Comparison of ENCODE assay signal across 18 cellular contexts in the genomic region with DNA sequence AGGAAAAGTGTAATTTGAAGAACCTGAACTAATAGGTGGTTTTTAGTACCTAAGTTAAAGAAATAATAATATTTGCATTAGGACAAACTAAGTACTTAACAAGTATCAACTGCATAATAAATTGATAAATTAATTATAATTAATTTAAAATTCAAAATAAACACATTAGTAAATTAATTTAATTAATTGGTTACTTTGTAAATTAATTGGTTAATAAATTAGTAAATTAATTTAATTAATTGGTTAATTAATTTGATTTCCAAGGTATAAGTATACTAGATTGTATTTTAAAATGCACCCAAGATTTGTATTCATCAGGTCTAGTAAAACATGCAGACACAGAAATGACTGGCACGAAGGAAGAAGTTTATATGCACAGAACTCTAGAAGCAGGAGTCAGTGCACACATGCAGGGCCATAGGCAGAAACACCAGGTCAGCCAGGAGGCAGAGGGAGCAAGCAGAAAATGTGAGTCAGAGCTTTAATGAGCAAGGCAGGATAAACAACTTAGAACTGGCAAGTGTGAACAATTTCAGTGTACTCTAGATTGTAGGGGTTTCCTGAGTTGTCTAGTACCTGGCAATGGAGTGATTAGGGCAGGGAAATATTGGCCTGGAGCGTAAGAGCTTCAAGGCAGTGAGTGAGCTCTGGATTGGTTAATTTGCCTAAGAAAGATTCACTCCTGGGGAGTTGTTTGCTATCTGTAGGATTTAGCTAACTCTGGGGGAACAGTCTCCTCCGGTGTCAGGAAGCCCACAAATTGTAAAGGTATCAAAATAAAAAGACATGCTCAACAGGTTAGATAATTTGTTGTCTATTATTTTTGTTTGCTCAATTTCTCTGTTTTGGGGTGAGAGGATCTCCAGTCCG.
A peak's percentile ranks its signal among the peaks of the same experiment; 100 is the strongest.
DNase-seq lines count a peak whose midpoint lies in the region; ATAC-seq and TF ChIP-seq lines count a peak whose summit lies in the region.
"Had no signal": no experiment of that assay in that cellular context is flagged by ENCODE, and none has a peak within 500 bp of the region (broad histone marks: within the 10 kb centered on the region; RNA-seq: fewer than 3 reads in every experiment).

No MANE protein-coding gene starts in this region.

- DNase-seq in A172 (ENCODE audit: low spot score), result peak; percentile 72
- no peak for DNase-seq in WTC11 (ENCODE audit: low spot score)
- DNase-seq in kidney glomerular epithelial cell (lab: John Stamatoyannopoulos, UW), result peak; percentile 18
- no peak for DNase-seq in stimulated activated CD4-positive, alpha-beta T cell treated with anti-CD3 and anti-CD28 coated beads, Interleukin-4, amount 100 ng/mL, for 4 hours
- no peak for DNase-seq in D341Med (ENCODE audit: low spot score)
- DNase-seq: activated CD8-positive, alpha-beta memory T cell treated with anti-CD3 and anti-CD28 coated beads for 24 hours; activated gamma-delta T cell; DMS 273 treated with DMSO at 0.1 percent for 48 hours; effector CD8-positive, alpha-beta T cell; NCI-H1436 treated with DMSO at 0.1 percent for 48 hours; NCI-H774; SJCRH30; tibial artery had no signal

- H3K9me3 Mint-ChIP-seq in WTC11, result peaks cover 13% of the 10 kb centered on the region

- peak overlapping the region; percentile 14; the same call in 1 of the 2 replicates for H3K27ac Mint-ChIP-seq in WTC11

- POLR2A ChIA-PET in WTC11 (lab: Charles Lee), result interaction anchor here (0.6 kb wide), 1 partner anchor 361 kb away, joined by 3 read pairs; no protein-coding TSS in a partner anchor

- H3K4me3 Mint-ChIP-seq in WTC11, result no peak overlapping the region

- H3K9me3 ChIP-seq in HUES64 (ENCODE audit: insufficient read depth, low read depth, low read length), result no peaks in the 10 kb centered on the region
- H3K9me3 ChIP-seq: body of pancreas, gastroesophageal sphincter, SJCRH30, tibial artery had no signal

- CTCF ChIA-PET in WTC11 (lab: Charles Lee), result no interaction called here

- H3K36me3 Mint-ChIP-seq in WTC11, result peaks cover 4% of the 10 kb centered on the region; the same call in 1 of the 2 replicates

- ATAC-seq in WTC11 (peak; percentile 90), HG03439 (IDR thresholded peaks at IDR 0.05; ENCODE audit: unreplicated experiment) (no peak), GM18505 (IDR thresholded peaks at IDR 0.05; ENCODE audit: unreplicated experiment) (no peak)
- ATAC-seq: body of pancreas, gastroesophageal sphincter had no signal

- TF ChIP-seq POLR2A in GM18505 (IDR thresholded peaks at IDR 0.05; ENCODE audit: borderline replicate concordance, extremely low read depth, insufficient read depth, insufficient read length), result no peak

- WGBS in HUES64, result 48% methylated on average over 4 of the region's 4 CpGs

- H3K27me3 Mint-ChIP-seq in WTC11 (ENCODE audit: low read depth), result no peaks in the 10 kb centered on the region

- H3K27me3 ChIP-seq in HUES64 (ENCODE audit: insufficient read depth, low read length), result no peaks in the 10 kb centered on the region
- H3K27me3 ChIP-seq: body of pancreas, gastroesophageal sphincter, SJCRH30, tibial artery had no signal

- H3K4me1 ChIP-seq in HUES64 (ENCODE audit: insufficient read depth, low read length), result peaks cover 21% of the 10 kb centered on the region
- H3K4me1 ChIP-seq: SJCRH30, tibial artery had no signal

- H3K36me3 ChIP-seq in HUES64 (ENCODE audit: insufficient read depth, low read length), result no peaks in the 10 kb centered on the region
- H3K36me3 ChIP-seq: gastroesophageal sphincter, SJCRH30, tibial artery had no signal

- H3K9ac ChIP-seq in HUES64 (ENCODE audit: low read depth, low read length), result no peak overlapping the region

- no peak overlapping the region for H3K4me3 ChIP-seq in HUES64 (ENCODE audit: low read length)
- H3K4me3 ChIP-seq: body of pancreas, gastroesophageal sphincter, SJCRH30, tibial artery had no signal

- TF ChIP-seq CTCF in WTC11 (IDR thresholded peaks at IDR 0.05), result no peak

- H3K4me1 Mint-ChIP-seq in WTC11, result peaks cover 20% of the 10 kb centered on the region

- peak overlapping the region; percentile 1; the same call in 1 of the 2 replicates for H3K27ac ChIP-seq in HUES64 (ENCODE audit: low read depth, low read length)
- H3K27ac ChIP-seq: body of pancreas, gastroesophageal sphincter, SJCRH30, tibial artery had no signal

TF ChIP-seq in WTC11, 78 proteins besides CTCF, POLR2A, EP300 and RAD21:
- TF ChIP-seq HMGA2 (CRISPR knock-in tag; IDR thresholded peaks at IDR 0.05) (peak; percentile 95), ZNF512 (CRISPR knock-in tag; IDR thresholded peaks at IDR 0.05; ENCODE audit: borderline replicate concordance) (no peak), ZNF232 (CRISPR knock-in tag; IDR thresholded peaks at IDR 0.05) (no peak)
- TF ChIP-seq, protein P1, sequence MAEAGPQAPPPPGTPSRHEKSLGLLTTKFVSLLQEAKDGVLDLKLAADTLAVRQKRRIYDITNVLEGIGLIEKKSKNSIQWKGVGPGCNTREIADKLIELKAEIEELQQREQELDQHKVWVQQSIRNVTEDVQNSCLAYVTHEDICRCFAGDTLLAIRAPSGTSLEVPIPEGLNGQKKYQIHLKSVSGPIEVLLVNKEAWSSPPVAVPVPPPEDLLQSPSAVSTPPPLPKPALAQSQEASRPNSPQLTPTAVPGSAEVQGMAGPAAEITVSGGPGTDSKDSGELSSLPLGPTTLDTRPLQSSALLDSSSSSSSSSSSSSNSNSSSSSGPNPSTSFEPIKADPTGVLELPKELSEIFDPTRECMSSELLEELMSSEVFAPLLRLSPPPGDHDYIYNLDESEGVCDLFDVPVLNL (CRISPR knock-in tag; IDR thresholded peaks at IDR 0.05; ENCODE audit: borderline replicate concordance, low read depth), result no peak
- TF ChIP-seq, protein P2, sequence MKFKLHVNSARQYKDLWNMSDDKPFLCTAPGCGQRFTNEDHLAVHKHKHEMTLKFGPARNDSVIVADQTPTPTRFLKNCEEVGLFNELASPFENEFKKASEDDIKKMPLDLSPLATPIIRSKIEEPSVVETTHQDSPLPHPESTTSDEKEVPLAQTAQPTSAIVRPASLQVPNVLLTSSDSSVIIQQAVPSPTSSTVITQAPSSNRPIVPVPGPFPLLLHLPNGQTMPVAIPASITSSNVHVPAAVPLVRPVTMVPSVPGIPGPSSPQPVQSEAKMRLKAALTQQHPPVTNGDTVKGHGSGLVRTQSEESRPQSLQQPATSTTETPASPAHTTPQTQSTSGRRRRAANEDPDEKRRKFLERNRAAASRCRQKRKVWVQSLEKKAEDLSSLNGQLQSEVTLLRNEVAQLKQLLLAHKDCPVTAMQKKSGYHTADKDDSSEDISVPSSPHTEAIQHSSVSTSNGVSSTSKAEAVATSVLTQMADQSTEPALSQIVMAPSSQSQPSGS (CRISPR knock-in tag; IDR thresholded peaks at IDR 0.05; ENCODE audit: borderline replicate concordance, low read depth), result no peak

Comparison
In these comparisons a context has a peak if more than half of its experiments do, and no peak if none do; other contexts are left out.
1. DNase-seq: peak in A172 (single experiment) and kidney glomerular epithelial cell (single experiment); none in WTC11 (single experiment), stimulated activated CD4-positive, alpha-beta T cell treated with anti-CD3 and anti-CD28 coated beads, Interleukin-4, amount 100 ng/mL, for 4 hours (0 of 2) and D341Med (single experiment).